Comparison of ENCODE assay signal across 34 cellular contexts in genomic region chr7:156464339-156464738, GRCh38.
"Had no signal": no experiment of that assay in that cellular context is flagged by ENCODE, and none has a peak within 500 bp of the region (broad histone marks: within the 10 kb centered on the region; RNA-seq: fewer than 3 reads in every experiment).

No MANE protein-coding gene starts in this region.

- DNase-seq: Karpas-422, Kasumi-1, KG1, MG63, MM.1S, MV-4-11, NCI-H1048, NCI-H1092, NCI-H1092 treated with DMSO at 0.1 percent for 48 hours, NCI-H1105, NCI-H1105 treated with DMSO at 0.1 percent for 48 hours, NCI-H1417, NCI-H1417 treated with DMSO at 0.1 percent for 48 hours, NCI-H1436, NCI-H1436 treated with DMSO at 0.1 percent for 48 hours, NCI-H146, NCI-H1694, NCI-H1694 treated with DMSO at 0.1 percent for 48 hours, NCI-H187, NCI-H187 treated with DMSO at 0.1 percent for 48 hours, NCI-H1930, NCI-H2029, NCI-H2029 treated with DMSO at 0.1 percent for 48 hours, NCI-H2081, NCI-H2081 treated with DMSO at 0.1 percent for 48 hours, NCI-H2107, NCI-H2171, NCI-H2171 treated with DMSO at 0.1 percent for 48 hours, NCI-H2227 treated with DMSO at 0.1 percent for 48 hours, NCI-H226, NCI-H345, NCI-H446, NCI-H446 treated with DMSO at 0.1 percent for 48 hours had no signal

- H3K4me3 ChIP-seq: MG63 had no signal

- H3K27ac ChIP-seq: KMS-11 had no signal

- H3K27me3 ChIP-seq: MG63 had no signal

- H3K36me3 ChIP-seq: MG63 had no signal

- H3K9me3 ChIP-seq: MG63 had no signal
